ENCODE assay signal across 1 cellular context in the genomic region with DNA sequence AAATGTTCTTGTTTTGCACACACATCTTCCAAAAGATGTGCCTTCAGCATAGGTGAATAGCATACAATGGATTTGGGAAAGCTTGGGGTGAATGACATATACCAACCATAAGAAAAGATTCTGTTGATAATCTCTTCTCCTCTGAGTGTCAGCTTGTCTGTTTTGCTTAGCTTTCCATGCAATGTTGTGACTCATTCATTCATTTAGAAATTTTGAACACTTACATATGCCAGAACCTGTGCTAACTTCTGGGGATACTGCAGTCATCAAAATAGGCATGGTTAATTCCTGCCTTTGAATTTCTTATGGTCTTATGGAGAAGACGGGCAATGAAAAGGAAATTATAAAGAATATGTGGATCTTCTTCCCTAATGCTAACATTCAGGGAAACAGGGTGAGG.
TF ChIP-seq lines count a peak whose summit lies in the region.

No MANE protein-coding gene starts in this region.

TF ChIP-seq in IMR-90, 13 proteins besides CTCF, POLR2A, EP300 and RAD21:
- TF ChIP-seq BHLHE40 (IDR thresholded peaks at IDR 0.05; ENCODE audit: low read depth, low read length), result no peak
- TF ChIP-seq, protein P1, sequence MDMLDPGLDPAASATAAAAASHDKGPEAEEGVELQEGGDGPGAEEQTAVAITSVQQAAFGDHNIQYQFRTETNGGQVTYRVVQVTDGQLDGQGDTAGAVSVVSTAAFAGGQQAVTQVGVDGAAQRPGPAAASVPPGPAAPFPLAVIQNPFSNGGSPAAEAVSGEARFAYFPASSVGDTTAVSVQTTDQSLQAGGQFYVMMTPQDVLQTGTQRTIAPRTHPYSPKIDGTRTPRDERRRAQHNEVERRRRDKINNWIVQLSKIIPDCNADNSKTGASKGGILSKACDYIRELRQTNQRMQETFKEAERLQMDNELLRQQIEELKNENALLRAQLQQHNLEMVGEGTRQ (IDR thresholded peaks at IDR 0.05; ENCODE audit: low read depth, low read length), result no peak
